In the genomic region with DNA sequence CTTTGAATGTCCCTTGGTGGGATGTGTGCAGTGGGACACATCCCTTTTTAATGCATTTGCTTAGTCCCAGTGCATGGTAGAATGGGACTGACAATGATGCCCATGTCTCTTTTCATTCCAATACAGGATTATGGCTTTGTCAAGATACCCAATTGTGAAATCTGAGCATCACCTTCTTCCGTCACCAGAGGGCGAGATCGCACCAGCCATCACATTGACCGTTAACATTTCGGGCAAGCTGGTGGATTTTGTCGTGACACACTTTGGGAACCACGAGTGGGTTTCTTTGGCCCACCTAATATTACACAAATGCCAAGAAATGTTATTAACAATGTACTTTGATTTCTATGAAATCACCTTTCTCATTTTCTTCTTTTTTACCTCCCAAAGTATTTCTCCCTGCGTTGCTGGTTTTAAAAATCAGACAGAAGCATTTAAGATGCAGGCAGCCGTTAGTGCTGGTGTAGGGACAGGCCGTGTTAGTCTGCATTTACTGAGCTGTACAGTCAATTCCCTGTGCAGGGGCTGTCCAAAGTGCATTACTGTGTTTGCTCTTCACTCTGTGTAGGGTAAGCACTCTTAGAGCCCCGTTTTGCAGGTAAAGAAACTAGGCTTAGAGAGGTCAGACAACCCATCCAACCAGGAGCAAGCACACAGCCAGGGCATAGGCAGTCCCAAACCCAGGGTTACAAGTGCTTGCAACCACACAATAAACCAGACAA, we compare ENCODE assay signal across 9 cellular contexts. TPM values are rescaled to one million over a fixed set of nuclear protein-coding genes. Genes with fewer than 3 reads are reported as not detected.
DNase-seq lines count a peak whose midpoint lies in the region; ATAC-seq and TF ChIP-seq lines count a peak whose summit lies in the region.
"Had no signal": no experiment of that assay in that cellular context is flagged by ENCODE, and none has a peak within 500 bp of the region (broad histone marks: within the 10 kb centered on the region; RNA-seq: fewer than 3 reads in every experiment).

No MANE protein-coding gene starts in this region.

- no peaks in the 10 kb centered on the region for H3K36me3 ChIP-seq in PC-9 (ENCODE audit: low read depth)
- no peaks in the 10 kb centered on the region for H3K36me3 ChIP-seq in stomach

- no peaks in the 10 kb centered on the region for H3F3A ChIP-seq in PC-9 (ENCODE audit: insufficient read depth, low read depth)

- peaks cover 19% of the 10 kb centered on the region for H3K27me3 ChIP-seq in PC-9 (ENCODE audit: insufficient read depth, low read depth)
- no peaks in the 10 kb centered on the region for H3K27me3 ChIP-seq in stomach

- no peaks in the 10 kb centered on the region for H4K20me1 ChIP-seq in PC-9 (ENCODE audit: insufficient read depth)

- H3K4me3 ChIP-seq in PC-9, result no peak overlapping the region
- H3K4me3 ChIP-seq in foreskin fibroblast (ENCODE audit: low read depth in 1 of 2, low read length in 2 of 2), result no peak overlapping the region
- no peak overlapping the region for H3K4me3 ChIP-seq in stomach

- no peak overlapping the region for H3K27ac ChIP-seq in PC-9
- no peak overlapping the region for H3K27ac ChIP-seq in stomach

- H3K9me2 ChIP-seq in PC-9 (ENCODE audit: insufficient read depth), result no peaks in the 10 kb centered on the region

- peak; percentile 84 for TF ChIP-seq CTCF in PC-9 (conservative IDR thresholded peaks at IDR 0.05)
- TF ChIP-seq CTCF in foreskin fibroblast (IDR thresholded peaks at IDR 0.05; ENCODE audit: low read depth, low read length), result peak; percentile 50
- TF ChIP-seq CTCF in stomach (IDR thresholded peaks at IDR 0.05), result peak in 2 of 7 experiments; percentile 6 to 10

- CTCF ChIA-PET in PC-9 (lab: Charles Lee), result no interaction called here

- no peak overlapping the region for H3K4me2 ChIP-seq in PC-9

- no peaks in the 10 kb centered on the region for H3K9me3 ChIP-seq in PC-9 (ENCODE audit: insufficient read depth, low read depth)
- no peaks in the 10 kb centered on the region for H3K9me3 ChIP-seq in stomach

- H3K4me1 ChIP-seq in PC-9 (replicated peaks; ENCODE audit: insufficient read depth) (no peaks in the 10 kb centered on the region), stomach (no peaks in the 10 kb centered on the region)

- H3K79me2 ChIP-seq in PC-9 (ENCODE audit: low read depth), result no peaks in the 10 kb centered on the region

- intact Hi-C loops in PC-9 (cut with micrococcal nuclease; ENCODE audit: unreplicated experiment) (no loop called here), stomach (cut with DNase I; ENCODE audit: low total_unique reads) (no loop called here), Right ventricle myocardium superior (cut with DNase I) (no loop called here)

- 31 to 43% (median 35%) methylated on average over 11 of the region's 11 CpGs for WGBS in stomach, 5 donors

- ATAC-seq in GM21529 (IDR thresholded peaks at IDR 0.05; ENCODE audit: unreplicated experiment) (no peak), HG03354 (IDR thresholded peaks at IDR 0.05; ENCODE audit: poor library complexity, severe bottlenecking, unreplicated experiment) (no peak), Right ventricle myocardium superior (ENCODE audit: poor library complexity) (no peak)

- BruUV-seq in PC-9 (replicated peaks; lab: Mats Ljungman, UMichigan), result no TSS peak

- no peak overlapping the region for H2AFZ ChIP-seq in PC-9

- DNase-seq in D341Med (ENCODE audit: low spot score) (peak; percentile 52), H4 (ENCODE audit: low spot score) (peak; percentile 44), PC-9 (peak in 1 of 2 experiments; percentile 38), foreskin fibroblast (peak; percentile 7 to 32), stomach (no peak), Right ventricle myocardium superior (no peak)

- POLR2A ChIA-PET in PC-9 (lab: Charles Lee; ENCODE audit: unreplicated experiment), result no interaction called here

- no peak for TF ChIP-seq POLR2A in stomach (IDR thresholded peaks at IDR 0.05)

- TF ChIP-seq EP300 in stomach (IDR thresholded peaks at IDR 0.05), result no peak

RNA-seq across cellular contexts. Expression of gene CWH43, which starts 46.5 kb away (rescaled TPM):
- total RNA-seq in H4 (2014; rRNA removed; shearing (Covaris generic)), result not detected in 2 replicates
- total RNA-seq in PC-9 (2021) (not detected in 2 replicates), stomach (10 to 100 TPM in 1 of 5 donors, 1 to 10 TPM in 3, not detected in 1; 2.8 to 48.1 (median 3.9) TPM), Right ventricle myocardium superior (not detected)
- polyA plus RNA-seq in stomach, result 1 to 10 TPM in 2 of 3 donors, under 1 TPM in 1; 0.50 to 2.4 (median 2.3) TPM
- total RNA-seq: T-helper 2 cell treated with Interferon-gamma antibody and Interleukin-4, amounts not matched to agents 100 ng/mL and 5 ng/mL, for 36 hours had no signal

Comparison
In these comparisons a context has a peak if more than half of its experiments do, and no peak if none do; other contexts are left out.
1. DNase-seq: peak in D341Med (single experiment), H4 (single experiment) and foreskin fibroblast (2 of 2); none in stomach (single experiment) and Right ventricle myocardium superior (single experiment).